Comparison of ENCODE assay signal across 1 cellular context in the genomic region with DNA sequence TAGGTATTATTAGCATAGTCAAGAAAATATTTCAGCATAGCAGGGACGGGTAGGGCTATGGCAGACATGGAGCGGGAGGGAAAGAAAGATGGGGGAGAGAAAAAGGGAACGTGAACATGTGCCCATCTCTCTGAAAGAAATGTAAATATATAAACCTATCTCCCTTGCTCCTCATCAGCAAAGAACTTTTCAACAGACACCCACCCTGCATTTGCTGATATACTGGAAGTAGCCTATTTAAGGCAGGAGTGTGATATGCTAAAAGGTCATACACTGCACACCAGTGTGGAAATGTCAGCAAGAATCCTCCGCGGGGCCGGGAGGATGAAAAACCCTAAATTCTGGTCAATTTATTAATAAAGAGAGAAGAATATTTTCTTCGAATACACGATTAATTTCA.
TF ChIP-seq lines count a peak whose summit lies in the region.

No MANE protein-coding gene starts in this region.

TF ChIP-seq in GM12878, 131 proteins besides CTCF, POLR2A, EP300 and RAD21:
- no peak for TF ChIP-seq ZNF24 (IDR thresholded peaks at IDR 0.05)
- TF ChIP-seq TCF12 (IDR thresholded peaks at IDR 0.05; ENCODE audit: low read depth, low read length): no peak
- no peak for TF ChIP-seq TARDBP (IDR thresholded peaks at IDR 0.05; ENCODE audit: borderline replicate concordance)
- TF ChIP-seq RFX5 (IDR thresholded peaks at IDR 0.05; ENCODE audit: low read depth, low read length): no peak
- no peak for TF ChIP-seq IKZF1 (conservative IDR thresholded peaks at IDR 0.05)
- no peak for TF ChIP-seq SMARCA5 (IDR thresholded peaks at IDR 0.05)
- no peak for TF ChIP-seq SREBF2 (IDR thresholded peaks at IDR 0.05; ENCODE audit: low read length)
- TF ChIP-seq GATAD2B (conservative IDR thresholded peaks at IDR 0.05; ENCODE audit: low read depth): no peak
- TF ChIP-seq ESRRA (IDR thresholded peaks at IDR 0.05; ENCODE audit: low read length): no peak
- TF ChIP-seq CHD1 (IDR thresholded peaks at IDR 0.05; ENCODE audit: low read depth, low read length): no peak
- TF ChIP-seq BMI1 (IDR thresholded peaks at IDR 0.05; ENCODE audit: borderline replicate concordance): no peak
- TF ChIP-seq, protein P1, sequence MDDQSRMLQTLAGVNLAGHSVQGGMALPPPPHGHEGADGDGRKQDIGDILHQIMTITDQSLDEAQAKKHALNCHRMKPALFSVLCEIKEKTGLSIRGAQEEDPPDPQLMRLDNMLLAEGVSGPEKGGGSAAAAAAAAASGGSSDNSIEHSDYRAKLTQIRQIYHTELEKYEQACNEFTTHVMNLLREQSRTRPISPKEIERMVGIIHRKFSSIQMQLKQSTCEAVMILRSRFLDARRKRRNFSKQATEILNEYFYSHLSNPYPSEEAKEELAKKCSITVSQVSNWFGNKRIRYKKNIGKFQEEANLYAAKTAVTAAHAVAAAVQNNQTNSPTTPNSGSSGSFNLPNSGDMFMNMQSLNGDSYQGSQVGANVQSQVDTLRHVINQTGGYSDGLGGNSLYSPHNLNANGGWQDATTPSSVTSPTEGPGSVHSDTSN (IDR thresholded peaks at IDR 0.05; ENCODE audit: insufficient replicate concordance, low read depth, low read length): no peak
- TF ChIP-seq KDM1A (IDR thresholded peaks at IDR 0.05; ENCODE audit: borderline replicate concordance): no peak
- TF ChIP-seq, protein P2, sequence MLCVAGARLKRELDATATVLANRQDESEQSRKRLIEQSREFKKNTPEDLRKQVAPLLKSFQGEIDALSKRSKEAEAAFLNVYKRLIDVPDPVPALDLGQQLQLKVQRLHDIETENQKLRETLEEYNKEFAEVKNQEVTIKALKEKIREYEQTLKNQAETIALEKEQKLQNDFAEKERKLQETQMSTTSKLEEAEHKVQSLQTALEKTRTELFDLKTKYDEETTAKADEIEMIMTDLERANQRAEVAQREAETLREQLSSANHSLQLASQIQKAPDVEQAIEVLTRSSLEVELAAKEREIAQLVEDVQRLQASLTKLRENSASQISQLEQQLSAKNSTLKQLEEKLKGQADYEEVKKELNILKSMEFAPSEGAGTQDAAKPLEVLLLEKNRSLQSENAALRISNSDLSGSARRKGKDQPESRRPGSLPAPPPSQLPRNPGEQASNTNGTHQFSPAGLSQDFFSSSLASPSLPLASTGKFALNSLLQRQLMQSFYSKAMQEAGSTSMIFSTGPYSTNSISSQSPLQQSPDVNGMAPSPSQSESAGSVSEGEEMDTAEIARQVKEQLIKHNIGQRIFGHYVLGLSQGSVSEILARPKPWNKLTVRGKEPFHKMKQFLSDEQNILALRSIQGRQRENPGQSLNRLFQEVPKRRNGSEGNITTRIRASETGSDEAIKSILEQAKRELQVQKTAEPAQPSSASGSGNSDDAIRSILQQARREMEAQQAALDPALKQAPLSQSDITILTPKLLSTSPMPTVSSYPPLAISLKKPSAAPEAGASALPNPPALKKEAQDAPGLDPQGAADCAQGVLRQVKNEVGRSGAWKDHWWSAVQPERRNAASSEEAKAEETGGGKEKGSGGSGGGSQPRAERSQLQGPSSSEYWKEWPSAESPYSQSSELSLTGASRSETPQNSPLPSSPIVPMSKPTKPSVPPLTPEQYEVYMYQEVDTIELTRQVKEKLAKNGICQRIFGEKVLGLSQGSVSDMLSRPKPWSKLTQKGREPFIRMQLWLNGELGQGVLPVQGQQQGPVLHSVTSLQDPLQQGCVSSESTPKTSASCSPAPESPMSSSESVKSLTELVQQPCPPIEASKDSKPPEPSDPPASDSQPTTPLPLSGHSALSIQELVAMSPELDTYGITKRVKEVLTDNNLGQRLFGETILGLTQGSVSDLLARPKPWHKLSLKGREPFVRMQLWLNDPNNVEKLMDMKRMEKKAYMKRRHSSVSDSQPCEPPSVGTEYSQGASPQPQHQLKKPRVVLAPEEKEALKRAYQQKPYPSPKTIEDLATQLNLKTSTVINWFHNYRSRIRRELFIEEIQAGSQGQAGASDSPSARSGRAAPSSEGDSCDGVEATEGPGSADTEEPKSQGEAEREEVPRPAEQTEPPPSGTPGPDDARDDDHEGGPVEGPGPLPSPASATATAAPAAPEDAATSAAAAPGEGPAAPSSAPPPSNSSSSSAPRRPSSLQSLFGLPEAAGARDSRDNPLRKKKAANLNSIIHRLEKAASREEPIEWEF (IDR thresholded peaks at IDR 0.05; ENCODE audit: insufficient replicate concordance, low read depth, low read length): no peak
- TF ChIP-seq, protein P3, sequence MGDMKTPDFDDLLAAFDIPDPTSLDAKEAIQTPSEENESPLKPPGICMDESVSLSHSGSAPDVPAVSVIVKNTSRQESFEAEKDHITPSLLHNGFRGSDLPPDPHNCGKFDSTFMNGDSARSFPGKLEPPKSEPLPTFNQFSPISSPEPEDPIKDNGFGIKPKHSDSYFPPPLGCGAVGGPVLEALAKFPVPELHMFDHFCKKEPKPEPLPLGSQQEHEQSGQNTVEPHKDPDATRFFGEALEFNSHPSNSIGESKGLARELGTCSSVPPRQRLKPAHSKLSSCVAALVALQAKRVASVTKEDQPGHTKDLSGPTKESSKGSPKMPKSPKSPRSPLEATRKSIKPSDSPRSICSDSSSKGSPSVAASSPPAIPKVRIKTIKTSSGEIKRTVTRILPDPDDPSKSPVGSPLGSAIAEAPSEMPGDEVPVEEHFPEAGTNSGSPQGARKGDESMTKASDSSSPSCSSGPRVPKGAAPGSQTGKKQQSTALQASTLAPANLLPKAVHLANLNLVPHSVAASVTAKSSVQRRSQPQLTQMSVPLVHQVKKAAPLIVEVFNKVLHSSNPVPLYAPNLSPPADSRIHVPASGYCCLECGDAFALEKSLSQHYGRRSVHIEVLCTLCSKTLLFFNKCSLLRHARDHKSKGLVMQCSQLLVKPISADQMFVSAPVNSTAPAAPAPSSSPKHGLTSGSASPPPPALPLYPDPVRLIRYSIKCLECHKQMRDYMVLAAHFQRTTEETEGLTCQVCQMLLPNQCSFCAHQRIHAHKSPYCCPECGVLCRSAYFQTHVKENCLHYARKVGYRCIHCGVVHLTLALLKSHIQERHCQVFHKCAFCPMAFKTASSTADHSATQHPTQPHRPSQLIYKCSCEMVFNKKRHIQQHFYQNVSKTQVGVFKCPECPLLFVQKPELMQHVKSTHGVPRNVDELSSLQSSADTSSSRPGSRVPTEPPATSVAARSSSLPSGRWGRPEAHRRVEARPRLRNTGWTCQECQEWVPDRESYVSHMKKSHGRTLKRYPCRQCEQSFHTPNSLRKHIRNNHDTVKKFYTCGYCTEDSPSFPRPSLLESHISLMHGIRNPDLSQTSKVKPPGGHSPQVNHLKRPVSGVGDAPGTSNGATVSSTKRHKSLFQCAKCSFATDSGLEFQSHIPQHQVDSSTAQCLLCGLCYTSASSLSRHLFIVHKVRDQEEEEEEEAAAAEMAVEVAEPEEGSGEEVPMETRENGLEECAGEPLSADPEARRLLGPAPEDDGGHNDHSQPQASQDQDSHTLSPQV (IDR thresholded peaks at IDR 0.05): no peak
- TF ChIP-seq JUNB (IDR thresholded peaks at IDR 0.05): no peak
- no peak for TF ChIP-seq BCL11A (IDR thresholded peaks at IDR 0.05; ENCODE audit: low read depth, low read length)
- TF ChIP-seq MTA3 (IDR thresholded peaks at IDR 0.05; ENCODE audit: borderline replicate concordance, low read length): no peak
- TF ChIP-seq SIN3A (IDR thresholded peaks at IDR 0.05; ENCODE audit: low read depth, low read length): no peak
